8 cellular contexts compared by ENCODE assay signal in the genomic region with DNA sequence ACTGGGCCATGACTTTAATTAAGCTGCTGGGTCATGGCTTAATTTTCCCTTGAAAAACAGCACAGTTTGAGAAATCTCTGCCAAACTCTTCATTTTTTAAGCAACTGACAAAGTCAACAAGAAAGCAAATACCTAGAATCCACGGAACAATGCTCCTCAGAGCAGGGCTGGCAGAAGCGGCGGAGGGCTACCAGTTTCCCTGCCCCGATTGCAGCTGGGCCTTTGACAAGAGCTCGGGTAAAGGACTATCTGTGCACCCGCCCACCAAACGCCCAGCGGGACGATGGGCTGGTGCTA. TPM values are rescaled to one million over a fixed set of nuclear protein-coding genes. Genes with fewer than 3 reads are reported as not detected.
DNase-seq lines count a peak whose midpoint lies in the region; ATAC-seq and TF ChIP-seq lines count a peak whose summit lies in the region.

No MANE protein-coding gene starts in this region.

- no peak for TF ChIP-seq EP300 in transverse colon (IDR thresholded peaks at IDR 0.05; ENCODE audit: low read depth)

- H3K36me3 ChIP-seq in body of pancreas (replicated peaks in 1 of 2; ENCODE audit: insufficient read depth in 1 of 2, low read depth in 2 of 2) (no peaks in the 10 kb centered on the region), liver (ENCODE audit: control insufficient read depth in 4 of 4, insufficient read depth in 3 of 4, low read depth in 1 of 4, low read length in 3 of 4) (no peaks in the 10 kb centered on the region), transverse colon (no peaks in the 10 kb centered on the region)

- intact Hi-C loops in body of pancreas (cut with DNase I) (no loop called here), transverse colon (cut with DNase I; ENCODE audit: low total_unique reads) (loop anchor here (10.0 kb wide), 1 partner anchor 70 kb away; no protein-coding TSS in a partner anchor)

- H3K9ac ChIP-seq in liver (ENCODE audit: low read depth in 1 of 2, low read length in 2 of 2): peak overlapping the region; percentile 61 to 81

- WGBS in body of pancreas, 2 donors: 0% methylated on average over 9 of the region's 9 CpGs
- WGBS in liver: under 1% methylated on average over 9 of the region's 9 CpGs
- 0% methylated on average over 8 of the region's 9 CpGs; no CpG with 5 or more reads in 1 of the 2 donors for WGBS in transverse colon (ENCODE audit: low coverage in 1 of 2), 2 donors

- H3K27me3 ChIP-seq in body of pancreas (no peaks in the 10 kb centered on the region), liver (ENCODE audit: control insufficient read depth in 4 of 4, insufficient read depth in 4 of 4, low read length in 3 of 4) (no peaks in the 10 kb centered on the region), transverse colon (no peaks in the 10 kb centered on the region)

- H3K4me1 ChIP-seq in body of pancreas (peaks cover 53% of the 10 kb centered on the region), liver (ENCODE audit: control insufficient read depth in 4 of 4, insufficient read depth in 4 of 4, low read length in 3 of 4) (peaks cover 12 to 61% (median 44%) of the 10 kb centered on the region in 4 donors), transverse colon (peaks cover 14 to 69% (median 42%) of the 10 kb centered on the region in 4 donors)

- H3K4me3 ChIP-seq in body of pancreas (peak overlapping the region in 1 of 2 donors; percentile 69), liver (ENCODE audit: low read depth in 1 of 3, low read length in 3 of 3) (peak overlapping the region; percentile 66 to 97 (median 90)), transverse colon (peak overlapping the region; percentile 61 to 85 (median 70))

- TF ChIP-seq POLR2A in body of pancreas (IDR thresholded peaks at IDR 0.05) (no peak), transverse colon (IDR thresholded peaks at IDR 0.05) (no peak)

- H3K9me3 ChIP-seq in body of pancreas (no peaks in the 10 kb centered on the region), liver (ENCODE audit: control insufficient read depth in 4 of 4, low read length in 3 of 4) (no peaks in the 10 kb centered on the region), transverse colon (no peaks in the 10 kb centered on the region)

- TF ChIP-seq RAD21 in liver (IDR thresholded peaks at IDR 0.05): no peak

- DNase-seq in AG08395 (ENCODE audit: low spot score): peak; percentile 77
- DNase-seq in body of pancreas: no peak
- no peak for DNase-seq in transverse colon

- ATAC-seq in HG03095 (IDR thresholded peaks at IDR 0.05; ENCODE audit: unreplicated experiment): peak; percentile 42
- peak; percentile 0 for ATAC-seq in body of pancreas
- ATAC-seq in GM18520 (IDR thresholded peaks at IDR 0.05; ENCODE audit: unreplicated experiment): no peak
- no peak for ATAC-seq in HG03520 (IDR thresholded peaks at IDR 0.05; ENCODE audit: unreplicated experiment)
- no peak for ATAC-seq in HG02840 (IDR thresholded peaks at IDR 0.05; ENCODE audit: low FRiP score, unreplicated experiment)

- H3K27ac ChIP-seq in body of pancreas (peak overlapping the region; percentile 75 to 97 (median 94)), liver (ENCODE audit: low read depth in 1 of 2, low read length in 2 of 2) (peak overlapping the region; percentile 97 to 98), transverse colon (peak overlapping the region; percentile 91 to 99 (median 98))

- in situ Hi-C loops in transverse colon (cut with MboI; ENCODE audit: low pct_ligation_motif_present in 1 of 4, low pct_unique_long_range_greater_than_20kb in 1 of 4, low sequenced_read_pairs in 3 of 4): no loop called here

- TF ChIP-seq CTCF in body of pancreas (IDR thresholded peaks at IDR 0.05): no peak
- TF ChIP-seq CTCF in liver (IDR thresholded peaks at IDR 0.05; ENCODE audit: low read depth, low read length, missing input control): peak; percentile 48
- no peak for TF ChIP-seq CTCF in transverse colon (IDR thresholded peaks at IDR 0.05)

TF ChIP-seq in liver, 16 proteins besides CTCF, POLR2A, EP300 and RAD21:
- TF ChIP-seq HNF4G (IDR thresholded peaks at IDR 0.05) (no peak), EGR1 (IDR thresholded peaks at IDR 0.05; ENCODE audit: low read depth in 2 of 2) (peak in 1 of 2 donors; percentile 37)

RNA-seq across cellular contexts. Expression of a gene that starts 1.2 kb away (rescaled TPM):
- 10 to 100 TPM; 21.0 to 32.6 TPM for total RNA-seq in body of pancreas
- 10 to 100 TPM; 17.9 to 47.9 TPM for total RNA-seq in liver
- 10 to 100 TPM; 22.5 to 43.0 TPM for polyA plus RNA-seq in liver
- total RNA-seq in transverse colon: 100 to 1,000 TPM in 2 of 4 donors, 10 to 100 TPM in 2; 87.2 to 120 (median 101) TPM

Comparison
In these comparisons a context has a peak if more than half of its experiments do, and no peak if none do; other contexts are left out.
1. ATAC-seq: peak in HG03095 (single experiment) and body of pancreas (single experiment); none in GM18520 (single experiment), HG03520 (single experiment) and HG02840 (single experiment).
2. Peak in every context shown above with its lines, with median percentiles within 50 percentile points of each other: H3K27ac ChIP-seq.